ENCODE assay signal across 12 cellular contexts in genomic region chr5:153490124-153491085, GRCh38. TPM values are rescaled to one million over a fixed set of nuclear protein-coding genes. Genes with fewer than 3 reads are reported as not detected.
DNase-seq lines count a peak whose midpoint lies in the region; ATAC-seq and TF ChIP-seq lines count a peak whose summit lies in the region.
"Had no signal": no experiment of that assay in that cellular context is flagged by ENCODE, and none has a peak within 500 bp of the region (broad histone marks: within the 10 kb centered on the region; RNA-seq: fewer than 3 reads in every experiment).

Gene GRIA1 (plus strand): TSS chr5:153490670.

- no peaks in the 10 kb centered on the region for H3K36me3 ChIP-seq in fibroblast of lung (ENCODE audit: control insufficient read depth, insufficient read depth, low read length)

- H3K36me3 Mint-ChIP-seq in activated CD4-positive, alpha-beta T cell treated with anti-CD3 and anti-CD28 coated beads, Interleukin-2, amount 10 ng/mL, durations not matched to agents 7 days and 5 days (ENCODE audit: low read depth): no peaks in the 10 kb centered on the region
- no peaks in the 10 kb centered on the region for H3K36me3 Mint-ChIP-seq in T-cell

- no peaks in the 10 kb centered on the region for H3K27me3 ChIP-seq in fibroblast of lung (ENCODE audit: control insufficient read depth, insufficient read depth, low read length)

- peak within 1 kb of the TSS; percentile 16 to 72 (median 34) for H3K4me3 ChIP-seq in fibroblast of lung (replicated peaks in 1 of 4; ENCODE audit: control extremely low read depth in 1 of 4, insufficient read depth in 1 of 4, low read depth in 3 of 4, low read length in 4 of 4)

- H3K27ac ChIP-seq in fibroblast of lung (ENCODE audit: insufficient read depth, low read length): no peak within 1 kb of the TSS

- H3K27me3 Mint-ChIP-seq in activated CD4-positive, alpha-beta T cell treated with anti-CD3 and anti-CD28 coated beads, Interleukin-2, amount 10 ng/mL, durations not matched to agents 7 days and 5 days: peaks cover 28% of the 10 kb centered on the region
- H3K27me3 Mint-ChIP-seq in T-cell: peaks cover 31 to 37% of the 10 kb centered on the region in 2 donors

- no peak within 1 kb of the TSS for H3K9ac ChIP-seq in fibroblast of lung (ENCODE audit: insufficient read depth, low read length)

- no peaks in the 10 kb centered on the region for H3K9me3 ChIP-seq in fibroblast of lung (ENCODE audit: control insufficient read depth, insufficient read depth, low read depth, low read length)

- CTCF ChIA-PET in activated CD4-positive, alpha-beta T cell treated with anti-CD3 and anti-CD28 coated beads, Interleukin-2, amount 10 ng/mL, durations not matched to agents 7 days and 5 days (lab: Charles Lee): no interaction called here
- CTCF ChIA-PET in T-cell (lab: Charles Lee): no interaction called here

- DNase-seq in EH (ENCODE audit: low read depth): peak; percentile 40
- DNase-seq in NCI-H69 (lab: John Stamatoyannopoulos, UW): peak; percentile 81
- peak; percentile 28 to 32 for DNase-seq in fibroblast of lung (ENCODE audit: low read depth in 2 of 2)
- peak; percentile 49 for DNase-seq in occipital lobe (lab: John Stamatoyannopoulos, UW)
- no peak for DNase-seq in activated CD4-positive, alpha-beta T cell treated with anti-CD3 and anti-CD28 coated beads, Interleukin-2, amount 10 ng/mL, durations not matched to agents 7 days and 5 days
- no peak for DNase-seq in COLO668 (lab: John Stamatoyannopoulos, UW; ENCODE audit: unreplicated experiment)
- DNase-seq in LoVo (ENCODE audit: low spot score): no peak
- DNase-seq in T-cell: no peak
- DNase-seq: NCI-H345; stimulated activated naive CD4-positive, alpha-beta T cell had no signal

- POLR2A ChIA-PET in activated CD4-positive, alpha-beta T cell treated with anti-CD3 and anti-CD28 coated beads, Interleukin-2, amount 10 ng/mL, durations not matched to agents 7 days and 5 days (lab: Charles Lee): no interaction called here
- POLR2A ChIA-PET in T-cell (lab: Charles Lee): interaction anchor here in 1 of 2 donors (0.6 kb wide), 1 partner anchor 127 kb away, joined by 3 read pairs; no protein-coding TSS in a partner anchor

- no peak within 1 kb of the TSS for H3K27ac Mint-ChIP-seq in activated CD4-positive, alpha-beta T cell treated with anti-CD3 and anti-CD28 coated beads, Interleukin-2, amount 10 ng/mL, durations not matched to agents 7 days and 5 days
- no peak within 1 kb of the TSS for H3K27ac Mint-ChIP-seq in T-cell

- no peaks in the 10 kb centered on the region for H3K79me2 ChIP-seq in fibroblast of lung (ENCODE audit: control insufficient read depth, insufficient read depth, low read length)

- peak within 1 kb of the TSS; percentile 93 for H3K4me2 ChIP-seq in fibroblast of lung (ENCODE audit: extremely low read depth, insufficient read depth, low read length)

- H2AFZ ChIP-seq in fibroblast of lung (ENCODE audit: low read length): peak within 1 kb of the TSS; percentile 78

- H3K4me1 ChIP-seq in fibroblast of lung (ENCODE audit: control insufficient read depth, extremely low read depth, insufficient read depth, low read length): peaks cover 3% of the 10 kb centered on the region

- no peak within 1 kb of the TSS for H3K4me3 Mint-ChIP-seq in activated CD4-positive, alpha-beta T cell treated with anti-CD3 and anti-CD28 coated beads, Interleukin-2, amount 10 ng/mL, durations not matched to agents 7 days and 5 days
- H3K4me3 Mint-ChIP-seq in T-cell: no peak within 1 kb of the TSS

- H3K4me1 Mint-ChIP-seq in activated CD4-positive, alpha-beta T cell treated with anti-CD3 and anti-CD28 coated beads, Interleukin-2, amount 10 ng/mL, durations not matched to agents 7 days and 5 days: no peaks in the 10 kb centered on the region
- no peaks in the 10 kb centered on the region for H3K4me1 Mint-ChIP-seq in T-cell

- no peaks in the 10 kb centered on the region for H4K20me1 ChIP-seq in fibroblast of lung (ENCODE audit: control insufficient read depth, extremely low read depth, insufficient read depth, low read length)

- ATAC-seq in T-cell (replicated peaks in 1 of 4): no peak

- TF ChIP-seq CTCF in fibroblast of lung (conservative IDR thresholded peaks at IDR 0.05 in 1 of 2, IDR thresholded peaks at IDR 0.05 in 1 of 2; ENCODE audit: low read depth in 1 of 2, low read length in 2 of 2): no peak

- no peaks in the 10 kb centered on the region for H3K9me3 Mint-ChIP-seq in activated CD4-positive, alpha-beta T cell treated with anti-CD3 and anti-CD28 coated beads, Interleukin-2, amount 10 ng/mL, durations not matched to agents 7 days and 5 days
- H3K9me3 Mint-ChIP-seq in T-cell: peaks cover 0 to 8% (median 0%) of the 10 kb centered on the region in 3 donors

RNA-seq across cellular contexts. Expression of gene GRIA1, which starts in this region (rescaled TPM):
- 1.8 and 4.5 TPM in 2 replicates for total RNA-seq in fibroblast of lung
- polyA plus RNA-seq in fibroblast of lung: 0.12 and 2.0 TPM in 2 replicates
- 0.15 and 2.7 TPM in 2 replicates for polyA plus RNA-seq in fibroblast of lung (2012)
- 9.2 TPM in 1 of 2 replicates, not detected in the other for polyA minus RNA-seq in fibroblast of lung (ENCODE audit: low replicate concordance)
- 229 TPM for total RNA-seq in occipital lobe
- not detected for total RNA-seq in activated CD4-positive, alpha-beta T cell treated with anti-CD3 and anti-CD28 coated beads, Interleukin-2, amount 10 ng/mL, durations not matched to agents 7 days and 5 days
- not detected for total RNA-seq in T-cell
- total RNA-seq: pulmonary artery endothelial cell; T-helper 2 cell treated with Interferon-gamma antibody and Interleukin-4, amounts not matched to agents 100 ng/mL and 5 ng/mL, for 36 hours had no signal

Comparison
In these comparisons a context has a peak if more than half of its experiments do, and no peak if none do; other contexts are left out.
1. RNA of gene GRIA1 (total RNA-seq): 229 TPM in occipital lobe (single experiment); 1.8 to 4.5 TPM in fibroblast of lung, not detected in activated CD4-positive, alpha-beta T cell treated with anti-CD3 and anti-CD28 coated beads, Interleukin-2, amount 10 ng/mL, durations not matched to agents 7 days and 5 days and not detected in T-cell; every median in the first group is over 10 times any median in the second.
2. DNase-seq: peak in EH (single experiment), NCI-H69 (single experiment), fibroblast of lung (2 of 2) and occipital lobe (single experiment); none in activated CD4-positive, alpha-beta T cell treated with anti-CD3 and anti-CD28 coated beads, Interleukin-2, amount 10 ng/mL, durations not matched to agents 7 days and 5 days (single experiment), COLO668 (single experiment), LoVo (single experiment) and T-cell (0 of 34).